Comparison of ENCODE assay signal across 8 cellular contexts in the genomic region with DNA sequence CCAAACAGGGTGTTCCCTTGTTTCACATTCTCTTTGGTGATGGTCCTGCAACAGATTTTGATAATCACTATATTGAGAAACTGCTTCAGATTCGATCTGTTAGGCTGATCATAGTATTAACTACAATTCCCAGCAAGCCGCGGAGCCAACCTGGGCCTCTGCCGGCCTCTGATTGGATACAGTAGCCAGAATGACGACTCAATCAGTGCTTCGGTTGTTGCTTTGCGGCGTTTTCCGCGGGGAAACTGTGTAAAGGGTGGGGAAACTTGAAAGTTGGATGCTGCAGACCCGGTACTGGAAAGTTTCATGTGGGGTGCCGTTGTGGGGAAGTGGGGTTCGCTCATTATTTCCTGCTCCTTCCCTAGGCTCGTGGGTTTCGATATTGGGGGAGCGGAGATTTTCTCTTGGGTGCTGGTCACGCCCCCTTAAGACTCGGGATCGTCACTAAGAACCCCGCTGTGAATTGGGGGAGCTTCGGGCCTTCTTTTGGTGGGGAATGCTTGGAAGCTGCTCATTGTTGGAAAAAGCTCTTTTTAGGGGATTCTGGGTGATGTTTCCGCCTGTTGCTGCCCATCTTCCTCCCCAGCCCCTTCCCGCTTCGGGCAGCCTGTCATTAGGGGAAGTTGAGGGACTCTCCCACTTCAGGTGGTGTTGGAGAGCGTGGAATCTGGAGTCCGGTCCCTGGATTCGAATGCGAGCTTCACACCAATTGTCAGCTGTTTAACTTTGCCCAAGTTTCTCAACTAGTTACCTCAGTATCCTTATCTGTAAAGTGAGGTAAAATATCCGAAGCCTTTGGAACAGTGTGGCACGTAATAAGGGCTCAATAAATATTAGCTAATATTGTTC. TPM values are rescaled to one million over a fixed set of nuclear protein-coding genes. Genes with fewer than 3 reads are reported as not detected.
DNase-seq lines count a peak whose midpoint lies in the region; ATAC-seq, FAIRE-seq and TF ChIP-seq lines count a peak whose summit lies in the region.

A gene (plus strand): TSS at position 217 of the 849 bp plus-strand sequence.

- intact Hi-C loops in mammary epithelial cell (cut with micrococcal nuclease): no loop called here

- CTCF ChIA-PET in mammary epithelial cell (lab: Charles Lee; ENCODE audit: low non-redundant PET): no interaction called here

- H3K79me2 ChIP-seq in mammary epithelial cell (ENCODE audit: insufficient read depth, low read length): peaks cover 15% of the 10 kb centered on the region

- no peaks in the 10 kb centered on the region for H4K20me1 ChIP-seq in mammary epithelial cell (ENCODE audit: insufficient read depth, low read length)

- H3K4me1 ChIP-seq in mammary epithelial cell (ENCODE audit: insufficient read depth, low read length): peaks cover 20% of the 10 kb centered on the region

- peak within 1 kb of the TSS; percentile 79 for H3K9ac ChIP-seq in mammary epithelial cell (ENCODE audit: insufficient read depth, low read length)

- H3K4me3 ChIP-seq in mammary epithelial cell (replicated peaks in 1 of 3; ENCODE audit: insufficient read depth in 1 of 3, low read depth in 2 of 3, low read length in 3 of 3) (peak within 1 kb of the TSS; percentile 61 to 78 (median 77)), skin epidermis (peak within 1 kb of the TSS; percentile 71 to 93 (median 84))

- DNase-seq in NCI-H2227 (lab: John Stamatoyannopoulos, UW; ENCODE audit: unreplicated experiment) (peak; percentile 91), mammary epithelial cell (peak; percentile 74), iPS-NIHi11 (ENCODE audit: low spot score) (peak; percentile 94)

- BruUV-seq in mammary epithelial cell (replicated peaks; lab: Mats Ljungman, UMichigan): TSS peak; percentile 23

- peak; percentile 93 for FAIRE-seq in A204.1 (lab: Jason Lieb, UNC)

- in situ Hi-C loops in mammary epithelial cell (cut with MboI; ENCODE audit: low sequenced_read_pairs in 2 of 2): no loop called here

- no peaks in the 10 kb centered on the region for H3K27me3 ChIP-seq in mammary epithelial cell (ENCODE audit: insufficient read depth, low read length)

- H3K27ac ChIP-seq in VCaP: peak within 1 kb of the TSS; percentile 71
- peak within 1 kb of the TSS; percentile 67 for H3K27ac ChIP-seq in mammary epithelial cell (ENCODE audit: insufficient read depth, low read depth, low read length)
- H3K27ac ChIP-seq in skin epidermis: peak within 1 kb of the TSS in 20 of 21 experiments; percentile 48 to 85 (median 77)

- under 1% methylated on average over 30 of the region's 30 CpGs for WGBS in mammary epithelial cell (ENCODE audit: low coverage, missing lambda C conversion rate)

- peak within 1 kb of the TSS; percentile 95 for H2AFZ ChIP-seq in mammary epithelial cell (ENCODE audit: low read depth, low read length)

- H3K4me2 ChIP-seq in mammary epithelial cell (ENCODE audit: insufficient read depth, low read depth, low read length): peak within 1 kb of the TSS; percentile 90

- no peaks in the 10 kb centered on the region for H3K36me3 ChIP-seq in mammary epithelial cell (ENCODE audit: insufficient read depth, low read length)

- ATAC-seq in GM18867 (IDR thresholded peaks at IDR 0.05; ENCODE audit: unreplicated experiment) (peak; percentile 74), HG03103 (IDR thresholded peaks at IDR 0.05; ENCODE audit: low read depth, unreplicated experiment) (peak; percentile 51)

- dilution Hi-C loops in mammary epithelial cell (cut with HindIII; ENCODE audit: low sequenced_read_pairs): no loop called here

- H3K9me3 ChIP-seq in mammary epithelial cell (replicated peaks; ENCODE audit: insufficient read depth, low read length): no peaks in the 10 kb centered on the region

- no peak for TF ChIP-seq CTCF in VCaP (conservative IDR thresholded peaks at IDR 0.05)
- TF ChIP-seq CTCF in mammary epithelial cell (conservative IDR thresholded peaks at IDR 0.05 in 1 of 2, IDR thresholded peaks at IDR 0.05 in 1 of 2; ENCODE audit: extremely low read depth in 1 of 2, insufficient read depth in 1 of 2, low read depth in 1 of 2, low read length in 2 of 2): no peak

RNA-seq across cellular contexts. Expression of the gene that starts here (rescaled TPM):
- total RNA-seq in mammary epithelial cell: 10 to 100 TPM; 23.0 to 29.3 TPM
- polyA plus RNA-seq in mammary epithelial cell: 8.7 TPM
- polyA minus RNA-seq in mammary epithelial cell: 3.4 TPM

Comparison
In these comparisons a context has a peak if more than half of its experiments do, and no peak if none do; other contexts are left out.
1. Peak in every context shown above with its lines: DNase-seq, ATAC-seq, H3K4me3 ChIP-seq and H3K27ac ChIP-seq.